8 cellular contexts compared by ENCODE assay signal in genomic region chr11:100687032-100687629, GRCh38. TPM values are rescaled to one million over a fixed set of nuclear protein-coding genes. Genes with fewer than 3 reads are reported as not detected.
DNase-seq lines count a peak whose midpoint lies in the region; FAIRE-seq and TF ChIP-seq lines count a peak whose summit lies in the region.

ARHGAP42 (plus strand) TSS chr11:100687288; CDS start chr11:100687679, 391 bp downstream.

- H3K27me3 ChIP-seq in MG63: no peaks in the 10 kb centered on the region

- peak within 1 kb of the TSS; percentile 74 for H3K4me3 Mint-ChIP-seq in activated T-cell treated with anti-CD3 and anti-CD28 coated beads, Interleukin-2, amount 50 U/mL, for 24 hours
- peak within 1 kb of the TSS; percentile 98 for H3K4me3 Mint-ChIP-seq in neural crest cell

- no peak for TF ChIP-seq CTCF in neural crest cell (conservative IDR thresholded peaks at IDR 0.05)

- H3K36me3 ChIP-seq in MG63: no peaks in the 10 kb centered on the region

- H3K4me1 Mint-ChIP-seq in activated T-cell treated with anti-CD3 and anti-CD28 coated beads, Interleukin-2, amount 50 U/mL, for 24 hours (ENCODE audit: low read depth): peaks cover 25% of the 10 kb centered on the region
- H3K4me1 Mint-ChIP-seq in neural crest cell: peaks cover 57% of the 10 kb centered on the region

- H3K36me3 Mint-ChIP-seq in activated T-cell treated with anti-CD3 and anti-CD28 coated beads, Interleukin-2, amount 50 U/mL, for 24 hours (ENCODE audit: low read depth): no peaks in the 10 kb centered on the region
- H3K36me3 Mint-ChIP-seq in neural crest cell (ENCODE audit: low read depth): no peaks in the 10 kb centered on the region

- H3K9me3 ChIP-seq in MG63: no peaks in the 10 kb centered on the region

- H3K27ac Mint-ChIP-seq in activated T-cell treated with anti-CD3 and anti-CD28 coated beads, Interleukin-2, amount 50 U/mL, for 24 hours: no peak within 1 kb of the TSS
- H3K27ac Mint-ChIP-seq in neural crest cell (ENCODE audit: unreplicated experiment): peak within 1 kb of the TSS; percentile 99

- H3K4me3 ChIP-seq in MG63: peak within 1 kb of the TSS; percentile 60

- H3K9me3 Mint-ChIP-seq in activated T-cell treated with anti-CD3 and anti-CD28 coated beads, Interleukin-2, amount 50 U/mL, for 24 hours: no peaks in the 10 kb centered on the region
- no peaks in the 10 kb centered on the region for H3K9me3 Mint-ChIP-seq in neural crest cell

- peaks cover 45% of the 10 kb centered on the region for H3K27me3 Mint-ChIP-seq in activated T-cell treated with anti-CD3 and anti-CD28 coated beads, Interleukin-2, amount 50 U/mL, for 24 hours
- H3K27me3 Mint-ChIP-seq in neural crest cell (ENCODE audit: low read depth): no peaks in the 10 kb centered on the region

- FAIRE-seq in frontal cortex (lab: Jason Lieb, UNC): no peak

- DNase-seq in activated gamma-delta T cell treated with Interleukin-2 at 50 U/mL for 16 hours: peak; percentile 14
- no peak for DNase-seq in activated gamma-delta T cell (lab: John Stamatoyannopoulos, UW)
- peak; percentile 60 for DNase-seq in HCEC 1CT
- peak; percentile 69 for DNase-seq in MG63
- no peak for DNase-seq in activated T-cell treated with anti-CD3 and anti-CD28 coated beads, Interleukin-2, amount 50 U/mL, for 24 hours
- peak; percentile 53 to 63 for DNase-seq in frontal cortex (ENCODE audit: low spot score in 2 of 2)
- DNase-seq in neural crest cell (ENCODE audit: low read depth, low spot score): peak; percentile 63
- DNase-seq in DMS153 treated with DMSO at 0.1 percent for 48 hours (lab: John Stamatoyannopoulos, UW; ENCODE audit: unreplicated experiment): no peak

RNA-seq across cellular contexts. Expression of gene ARHGAP42, which starts in this region (rescaled TPM):
- 1.4 and 2.0 TPM in 2 replicates for total RNA-seq in MG63 (2014; rRNA removed; shearing (Covaris generic); ENCODE audit: low replicate concordance)
- total RNA-seq in frontal cortex: 7.3 TPM
- 21.6 and 22.6 TPM in 2 replicates for total RNA-seq in neural crest cell

Comparison
In these comparisons a context has a peak if more than half of its experiments do, and no peak if none do; other contexts are left out.
1. DNase-seq: peak in activated gamma-delta T cell treated with Interleukin-2 at 50 U/mL for 16 hours (single experiment), HCEC 1CT (single experiment), MG63 (single experiment), frontal cortex (2 of 2) and neural crest cell (single experiment); none in activated gamma-delta T cell (single experiment), activated T-cell treated with anti-CD3 and anti-CD28 coated beads, Interleukin-2, amount 50 U/mL, for 24 hours (single experiment) and DMS153 treated with DMSO at 0.1 percent for 48 hours (single experiment).